Comparison of ENCODE assay signal across 8 cellular contexts in the genomic region with DNA sequence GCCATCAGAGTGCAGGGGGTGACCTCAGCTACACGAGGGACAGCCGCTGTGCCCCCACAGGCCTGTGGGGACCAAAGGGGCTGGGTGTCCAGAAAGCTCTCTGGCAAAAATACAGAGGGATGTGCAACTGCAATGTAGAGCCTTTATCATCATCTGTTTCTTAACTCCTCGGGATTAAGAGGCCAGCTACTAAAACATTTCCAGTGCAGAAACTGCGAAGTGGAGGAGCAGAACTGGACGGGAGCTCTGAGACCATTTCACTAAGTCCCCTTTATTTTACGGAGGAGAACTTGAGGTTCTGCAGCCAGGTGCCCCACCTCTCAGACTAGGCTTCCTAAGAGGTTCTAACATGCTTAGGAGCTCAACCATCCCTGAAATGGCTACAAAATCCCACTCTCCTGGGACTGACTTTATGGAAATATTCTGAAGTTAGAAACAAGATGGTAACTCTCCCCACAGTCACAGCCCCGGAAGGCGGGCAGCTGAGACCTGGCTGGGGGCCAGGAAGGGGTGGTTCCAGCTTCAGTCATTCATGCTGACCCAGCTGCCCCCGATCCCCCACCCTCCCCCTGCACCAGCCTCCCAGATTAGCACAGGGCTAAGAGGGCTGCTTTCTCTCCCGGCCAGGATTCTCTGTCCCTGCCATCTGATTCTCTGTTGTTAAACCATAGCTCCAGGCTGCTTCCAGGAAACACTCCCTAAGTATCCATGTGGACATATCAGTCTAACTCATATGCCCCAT. TPM values are rescaled to one million over a fixed set of nuclear protein-coding genes. Genes with fewer than 3 reads are reported as not detected.
A peak's percentile ranks its signal among the peaks of the same experiment; 100 is the strongest.
DNase-seq lines count a peak whose midpoint lies in the region; ATAC-seq and TF ChIP-seq lines count a peak whose summit lies in the region.

No MANE protein-coding gene starts in this region.

- H3K36me3 ChIP-seq in aorta (ENCODE audit: control insufficient read depth in 1 of 2, insufficient read depth in 2 of 2, low read length in 1 of 2) = peaks cover 3 to 7% of the 10 kb centered on the region in 2 donors

- H3K4me1 Mint-ChIP-seq in mesothelial cell of epicardium = peaks cover 54% of the 10 kb centered on the region

- peaks cover 17% of the 10 kb centered on the region for H3K36me3 Mint-ChIP-seq in mesothelial cell of epicardium

- peak; percentile 10 for DNase-seq in NCI-H748 (lab: John Stamatoyannopoulos, UW; ENCODE audit: unreplicated experiment)
- no peak for DNase-seq in NCI-H748 treated with DMSO at 0.1 percent for 48 hours (lab: John Stamatoyannopoulos, UW)
- no peak for DNase-seq in coronary artery (ENCODE audit: low spot score)
- no peak for DNase-seq in mesothelial cell of epicardium (ENCODE audit: low spot score in 2 of 2, unreplicated experiment in 2 of 2)
- peak; percentile 81 to 88 for DNase-seq in aorta
- DNase-seq in activated CD4-positive, CD25-positive, alpha-beta regulatory T cell treated with anti-CD3 and anti-CD28 coated beads, Interleukin-2, amount 50 U/mL, for 72 hours = no peak

- no peaks in the 10 kb centered on the region for H3K9me3 Mint-ChIP-seq in mesothelial cell of epicardium

- H3K27ac Mint-ChIP-seq in mesothelial cell of epicardium = peak overlapping the region; percentile 57

- peak overlapping the region; percentile 58 to 84 for H3K27ac ChIP-seq in coronary artery
- H3K27ac ChIP-seq in aorta (ENCODE audit: low read depth in 1 of 2, low read length in 2 of 2) = no peak overlapping the region

- 60 to 62% methylated on average over 10 of the region's 10 CpGs for WGBS in aorta, 2 donors

- intact Hi-C loops in aorta (cut with DNase I) = loop anchor here in 1 of 2 donors (5.0 kb wide), 1 partner anchor 72 kb away; no protein-coding TSS in a partner anchor

- H3K4me1 ChIP-seq in aorta (ENCODE audit: control insufficient read depth in 1 of 2, insufficient read depth in 2 of 2, low read length in 2 of 2) = peaks cover 0 to 2% of the 10 kb centered on the region in 2 donors

- no peaks in the 10 kb centered on the region for H3K9me3 ChIP-seq in aorta (ENCODE audit: control insufficient read depth, low read length)

- H3K27me3 ChIP-seq in aorta (ENCODE audit: control insufficient read depth in 1 of 2, insufficient read depth in 2 of 2, low read length in 1 of 2) = no peaks in the 10 kb centered on the region

- TF ChIP-seq CTCF in coronary artery (IDR thresholded peaks at IDR 0.05) (no peak), mesothelial cell of epicardium (IDR thresholded peaks at IDR 0.05; ENCODE audit: unreplicated experiment) (no peak)

- H3K4me3 ChIP-seq in coronary artery (no peak overlapping the region), aorta (ENCODE audit: low read length in 2 of 2) (no peak overlapping the region)

- H3K4me3 Mint-ChIP-seq in mesothelial cell of epicardium = no peak overlapping the region

- no peak for ATAC-seq in aorta (ENCODE audit: low FRiP score)
- ATAC-seq in HG02588 (IDR thresholded peaks at IDR 0.05; ENCODE audit: unreplicated experiment) = no peak
- ATAC-seq in GM19351 (IDR thresholded peaks at IDR 0.05; ENCODE audit: unreplicated experiment) = no peak

- no peaks in the 10 kb centered on the region for H3K27me3 Mint-ChIP-seq in mesothelial cell of epicardium (ENCODE audit: low read depth)

RNA-seq across cellular contexts. Expression of gene UMPS, which starts 40.3 kb away (rescaled TPM):
- 35.9 to 40.7 TPM (median 37.3 TPM) in 3 replicates for total RNA-seq in mesothelial cell of epicardium
- total RNA-seq in aorta = 10 to 100 TPM; 15.6 to 15.9 TPM
- 10 to 100 TPM in 1 of 2 donors, 1 to 10 TPM in 1; 5.3 to 16.6 TPM for polyA plus RNA-seq in aorta

Comparison
In these comparisons a context has a peak if more than half of its experiments do, and no peak if none do; other contexts are left out.
1. DNase-seq: peak in NCI-H748 (single experiment) and aorta (2 of 2); none in NCI-H748 treated with DMSO at 0.1 percent for 48 hours (single experiment), coronary artery (single experiment), mesothelial cell of epicardium (0 of 2) and activated CD4-positive, CD25-positive, alpha-beta regulatory T cell treated with anti-CD3 and anti-CD28 coated beads, Interleukin-2, amount 50 U/mL, for 72 hours (single experiment).
2. H3K27ac ChIP-seq: peak in coronary artery (2 of 2); none in aorta (0 of 2).